Comparison of ENCODE assay signal across 8 cellular contexts in the genomic region with DNA sequence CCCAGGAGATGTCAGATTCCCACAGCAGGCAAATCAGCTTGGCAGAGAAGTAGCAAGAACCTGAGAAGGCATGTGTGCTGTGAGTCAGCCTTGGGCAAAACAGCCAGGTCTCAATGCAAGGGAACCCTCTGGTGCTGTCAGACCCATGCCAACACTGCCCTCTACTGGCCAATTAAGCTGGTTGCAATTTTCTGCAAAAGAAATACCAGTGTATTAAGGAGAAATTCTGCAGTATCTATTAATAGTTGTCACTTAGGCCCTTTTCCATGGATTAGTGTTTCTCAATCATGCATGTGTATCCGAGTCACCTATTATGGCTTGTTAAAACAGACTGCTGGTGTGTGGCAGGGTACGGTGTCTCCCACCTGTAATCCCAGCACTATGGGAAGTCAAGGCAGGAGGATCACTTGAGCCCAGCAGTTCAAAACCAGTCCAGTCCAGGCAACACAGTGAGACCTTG. TPM values are rescaled to one million over a fixed set of nuclear protein-coding genes. Genes with fewer than 3 reads are reported as not detected.
DNase-seq lines count a peak whose midpoint lies in the region; ATAC-seq and TF ChIP-seq lines count a peak whose summit lies in the region.

No MANE protein-coding gene starts in this region.

- no peaks in the 10 kb centered on the region for H3F3A ChIP-seq in Loucy (ENCODE audit: low read depth)

- H3K4me1 ChIP-seq in Loucy (ENCODE audit: insufficient read depth, low read length, poor library complexity, severe bottlenecking), result no peaks in the 10 kb centered on the region
- no peaks in the 10 kb centered on the region for H3K4me1 ChIP-seq in foreskin keratinocyte
- H3K4me1 ChIP-seq in suprapubic skin, result peaks cover 18% of the 10 kb centered on the region

- no peak overlapping the region for H2AFZ ChIP-seq in Loucy (ENCODE audit: low read length)

- no peak for TF ChIP-seq EP300 in suprapubic skin (IDR thresholded peaks at IDR 0.05)

- peak; percentile 82 for ATAC-seq in foreskin keratinocyte
- ATAC-seq in GM21526 (IDR thresholded peaks at IDR 0.05; ENCODE audit: low FRiP score, unreplicated experiment), result no peak

- no peak overlapping the region for H3K9ac ChIP-seq in Loucy (ENCODE audit: low read depth, low read length, poor library complexity, severe bottlenecking)

- H3K79me2 ChIP-seq in Loucy (ENCODE audit: insufficient read depth, low read length), result no peaks in the 10 kb centered on the region

- H4K20me1 ChIP-seq in Loucy (ENCODE audit: insufficient read depth, low read length, poor library complexity, severe bottlenecking), result no peaks in the 10 kb centered on the region

- H3K4me3 ChIP-seq in Loucy (ENCODE audit: low read length, poor library complexity, severe bottlenecking), result no peak overlapping the region
- H3K4me3 ChIP-seq in suprapubic skin, result no peak overlapping the region

- no peak for TF ChIP-seq POLR2A in suprapubic skin (IDR thresholded peaks at IDR 0.05)

- DNase-seq in SIG-M5 treated with dmso at 0.1 percent for 504 hours (lab: John Stamatoyannopoulos, UW; ENCODE audit: unreplicated experiment) (peak; percentile 86), foreskin keratinocyte (peak; percentile 65 to 83), occipital lobe (lab: John Stamatoyannopoulos, UW) (peak; percentile 77), suprapubic skin (ENCODE audit: low spot score in 2 of 2) (peak; percentile 84 to 85)
- DNase-seq in activated T-helper 9 cell treated with anti-CD3 and anti-CD28 coated beads, Interleukin-2, amount 50 U/mL, for 16 hours (ENCODE audit: low read depth), result peak; percentile 43

- TF ChIP-seq CTCF in GM12872 (IDR thresholded peaks at IDR 0.05; ENCODE audit: insufficient read depth, low read depth, low read length) (peak; percentile 84), Loucy (conservative IDR thresholded peaks at IDR 0.05; ENCODE audit: low read length) (peak; percentile 96), foreskin keratinocyte (conservative IDR thresholded peaks at IDR 0.05) (peak; percentile 99), suprapubic skin (IDR thresholded peaks at IDR 0.05) (peak; percentile 79 to 90)

- H3K4me2 ChIP-seq in Loucy (ENCODE audit: low read depth, low read length, poor library complexity, severe bottlenecking), result no peak overlapping the region

- H3K27me3 ChIP-seq in Loucy (ENCODE audit: insufficient read depth, low read length, poor library complexity, severe bottlenecking) (no peaks in the 10 kb centered on the region), foreskin keratinocyte (no peaks in the 10 kb centered on the region), suprapubic skin (no peaks in the 10 kb centered on the region)

- H3K9me2 ChIP-seq in Loucy (replicated peaks; ENCODE audit: low read depth, low read length), result no peaks in the 10 kb centered on the region

- WGBS in suprapubic skin, result 40% methylated on average over 2 of the region's 2 CpGs

- H3K27ac ChIP-seq in foreskin keratinocyte (no peak overlapping the region), suprapubic skin (no peak overlapping the region)

- H3K36me3 ChIP-seq in Loucy (ENCODE audit: insufficient read depth, low read length) (peaks cover 9% of the 10 kb centered on the region; the same call in 1 of the 2 replicates), suprapubic skin (peaks cover 20% of the 10 kb centered on the region)

- no peaks in the 10 kb centered on the region for H3K9me3 ChIP-seq in Loucy (ENCODE audit: insufficient read depth, low read depth, low read length)
- no peaks in the 10 kb centered on the region for H3K9me3 ChIP-seq in suprapubic skin

RNA-seq across cellular contexts. Expression of a gene that starts 26.2 kb away (rescaled TPM):
- total RNA-seq in foreskin keratinocyte (154 and 174 TPM in 2 replicates), occipital lobe (306 TPM), suprapubic skin (100 to 1,000 TPM; 132 to 162 (median 144) TPM)
- 97.5 and 98.3 TPM in 2 replicates for polyA plus RNA-seq in foreskin keratinocyte
